In the genomic region with DNA sequence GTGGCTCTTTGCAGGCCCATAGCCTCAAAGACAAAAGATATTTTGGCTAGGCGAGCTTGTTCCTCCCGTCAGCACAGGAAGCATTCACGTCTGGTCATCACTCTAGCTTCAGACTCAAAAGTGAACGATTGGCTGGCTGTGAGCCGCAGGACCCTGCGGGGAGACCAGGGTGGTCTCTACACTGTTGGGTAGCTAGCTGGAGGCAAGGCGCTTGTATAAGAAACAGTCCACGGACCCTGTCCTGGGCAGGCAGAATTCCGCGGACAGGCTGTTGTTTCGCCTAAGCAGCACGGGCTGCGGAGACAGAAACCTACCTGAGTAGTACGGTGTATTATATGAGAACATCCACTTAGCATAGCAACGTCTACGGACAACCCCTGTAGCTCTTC, we compare ENCODE assay signal across 8 cellular contexts. TPM values are rescaled to one million over a fixed set of nuclear protein-coding genes. Genes with fewer than 3 reads are reported as not detected.
A peak's percentile ranks its signal among the peaks of the same experiment; 100 is the strongest.
DNase-seq lines count a peak whose midpoint lies in the region; ATAC-seq and TF ChIP-seq lines count a peak whose summit lies in the region.

No MANE protein-coding gene starts in this region.

- peaks cover 27 to 61% (median 42%) of the 10 kb centered on the region in 4 donors for H3K4me1 Mint-ChIP-seq in CD4-positive, CD25-positive, alpha-beta regulatory T cell

- H3K4me3 ChIP-seq in CD4-positive, CD25-positive, alpha-beta regulatory T cell (ENCODE audit: low read depth, low read length): peak overlapping the region; percentile 97
- H3K4me3 ChIP-seq in breast epithelium (peak overlapping the region; percentile 79 to 88 (median 79)), mucosa of descending colon (peak overlapping the region; percentile 67), aorta (ENCODE audit: low read length in 2 of 2) (peak overlapping the region; percentile 28 to 30)

- H3K9me3 Mint-ChIP-seq in CD4-positive, CD25-positive, alpha-beta regulatory T cell: peaks cover 0 to 2% (median 0%) of the 10 kb centered on the region in 7 donors

- H3K27ac ChIP-seq in CD4-positive, CD25-positive, alpha-beta regulatory T cell (ENCODE audit: insufficient read depth, low read length, poor library complexity, severe bottlenecking): peak overlapping the region; percentile 83
- H3K27ac ChIP-seq in breast epithelium: peak overlapping the region; percentile 98 to 99
- H3K27ac ChIP-seq in aorta (ENCODE audit: low read depth in 1 of 2, low read length in 2 of 2): peak overlapping the region in 1 of 2 donors; percentile 67

- TF ChIP-seq CTCF in breast epithelium (IDR thresholded peaks at IDR 0.05) (no peak), mucosa of descending colon (IDR thresholded peaks at IDR 0.05) (no peak)

- H3K27ac Mint-ChIP-seq in CD4-positive, CD25-positive, alpha-beta regulatory T cell: peak overlapping the region; percentile 98 to 99 (median 99)

- H3K36me3 ChIP-seq in CD4-positive, CD25-positive, alpha-beta regulatory T cell (ENCODE audit: control insufficient read depth, insufficient read depth, low read length): no peaks in the 10 kb centered on the region
- H3K36me3 ChIP-seq in breast epithelium: no peaks in the 10 kb centered on the region
- H3K36me3 ChIP-seq in mucosa of descending colon (ENCODE audit: low read depth): no peaks in the 10 kb centered on the region
- no peaks in the 10 kb centered on the region for H3K36me3 ChIP-seq in aorta (ENCODE audit: control insufficient read depth in 1 of 2, insufficient read depth in 2 of 2, low read length in 1 of 2)

- peaks cover 54% of the 10 kb centered on the region for H3K4me1 ChIP-seq in CD4-positive, CD25-positive, alpha-beta regulatory T cell (ENCODE audit: control insufficient read depth, insufficient read depth, low read length, poor library complexity, severe bottlenecking)
- H3K4me1 ChIP-seq in breast epithelium (peaks cover 0 to 7% of the 10 kb centered on the region in 2 donors), mucosa of descending colon (ENCODE audit: low read depth) (peaks cover 19% of the 10 kb centered on the region), aorta (ENCODE audit: control insufficient read depth in 1 of 2, insufficient read depth in 2 of 2, low read length in 2 of 2) (peaks cover 0 to 2% of the 10 kb centered on the region in 2 donors)

- ATAC-seq in CD4-positive, CD25-positive, alpha-beta regulatory T cell (ENCODE audit: low read depth in 2 of 2): peak; percentile 9 to 15
- ATAC-seq in GM19438 (IDR thresholded peaks at IDR 0.05; ENCODE audit: low read depth, unreplicated experiment) (peak; percentile 21), HG03520 (IDR thresholded peaks at IDR 0.05; ENCODE audit: unreplicated experiment) (peak; percentile 1), mucosa of descending colon (no peak), aorta (ENCODE audit: low FRiP score) (no peak)

- no peaks in the 10 kb centered on the region for H3K9me3 ChIP-seq in CD4-positive, CD25-positive, alpha-beta regulatory T cell (ENCODE audit: control insufficient read depth in 2 of 2, low read length in 2 of 2)
- no peaks in the 10 kb centered on the region for H3K9me3 ChIP-seq in breast epithelium
- H3K9me3 ChIP-seq in mucosa of descending colon: peaks cover 2% of the 10 kb centered on the region
- H3K9me3 ChIP-seq in aorta (ENCODE audit: control insufficient read depth, low read length): no peaks in the 10 kb centered on the region

- H3K4me3 Mint-ChIP-seq in CD4-positive, CD25-positive, alpha-beta regulatory T cell: peak overlapping the region; percentile 91 to 100 (median 98)

- no peak for TF ChIP-seq POLR2A in breast epithelium (IDR thresholded peaks at IDR 0.05)

- DNase-seq in CD4-positive, CD25-positive, alpha-beta regulatory T cell: no peak
- no peak for DNase-seq in breast epithelium (ENCODE audit: low spot score in 2 of 2)
- peak in 2 of 3 donors; percentile 64 to 66 for DNase-seq in mucosa of descending colon
- peak; percentile 53 to 74 for DNase-seq in aorta
- no peak for DNase-seq in SHP77 treated with DMSO at 0.1 percent for 48 hours (lab: John Stamatoyannopoulos, UW)
- no peak for DNase-seq in stimulated activated CD4-positive, alpha-beta T cell treated with anti-CD3 and anti-CD28 coated beads, Interleukin-1b, Interleukin-23, amount 100 ng/mL, for 48 hours

- 8 to 10% methylated on average over 16 of the region's 16 CpGs for WGBS in aorta, 2 donors

- no peaks in the 10 kb centered on the region for H3K27me3 ChIP-seq in CD4-positive, CD25-positive, alpha-beta regulatory T cell (ENCODE audit: control insufficient read depth, insufficient read depth, low read length)
- no peaks in the 10 kb centered on the region for H3K27me3 ChIP-seq in breast epithelium
- no peaks in the 10 kb centered on the region for H3K27me3 ChIP-seq in aorta (ENCODE audit: control insufficient read depth in 1 of 2, insufficient read depth in 2 of 2, low read length in 1 of 2)

- H3K27me3 Mint-ChIP-seq in CD4-positive, CD25-positive, alpha-beta regulatory T cell: peaks cover 7% of the 10 kb centered on the region

- H3K36me3 Mint-ChIP-seq in CD4-positive, CD25-positive, alpha-beta regulatory T cell: no peaks in the 10 kb centered on the region

- intact Hi-C loops in breast epithelium (cut with DNase I; ENCODE audit: low total_unique reads): no loop called here
- intact Hi-C loops in mucosa of descending colon (cut with DNase I, micrococcal nuclease): no loop called here
- intact Hi-C loops in aorta (cut with DNase I): loop anchor here (2.0 to 10.0 kb wide), 3 partner anchors 29 to 1879 kb away; a partner anchor contains a TSS

RNA-seq across cellular contexts. Expression of a gene that starts 29.6 kb away (rescaled TPM):
- 119 TPM for total RNA-seq in CD4-positive, CD25-positive, alpha-beta regulatory T cell
- 10 to 100 TPM; 50.7 to 61.0 (median 56.0) TPM for polyA plus RNA-seq in CD4-positive, CD25-positive, alpha-beta regulatory T cell
- total RNA-seq in breast epithelium (10 to 100 TPM; 20.3 to 22.8 (median 22.1) TPM), mucosa of descending colon (10 to 100 TPM; 38.4 to 53.7 (median 48.3) TPM), aorta (10 to 100 TPM; 43.2 to 44.7 TPM)
- polyA plus RNA-seq in aorta: 10 to 100 TPM; 16.9 TPM

RNA-seq across cellular contexts. Expression of a gene that starts 29.8 kb away (rescaled TPM):
- 0.54 TPM for total RNA-seq in CD4-positive, CD25-positive, alpha-beta regulatory T cell
- polyA plus RNA-seq in CD4-positive, CD25-positive, alpha-beta regulatory T cell: 1 to 10 TPM; 1.4 to 2.8 (median 1.7) TPM
- 1 to 10 TPM; 1.4 to 2.3 (median 1.6) TPM for total RNA-seq in breast epithelium
- total RNA-seq in mucosa of descending colon: under 1 TPM; 0.44 to 0.96 (median 0.46) TPM
- total RNA-seq in aorta: 1 to 10 TPM in 1 of 2 donors, under 1 TPM in 1; 0.91 to 1.1 TPM
- polyA plus RNA-seq in aorta: 1 to 10 TPM in 1 of 2 donors, under 1 TPM in 1; 0.56 to 1.9 TPM

RNA-seq across cellular contexts. Expression of a gene that starts 40.3 kb away (rescaled TPM):
- total RNA-seq in CD4-positive, CD25-positive, alpha-beta regulatory T cell: not detected
- under 1 TPM in 2 of 4 donors, not detected in 2; 0.08 to 0.09 TPM for polyA plus RNA-seq in CD4-positive, CD25-positive, alpha-beta regulatory T cell
- total RNA-seq in breast epithelium (under 1 TPM in 2 of 3 donors, not detected in 1; 0.33 to 0.59 TPM), mucosa of descending colon (not detected), aorta (1 to 10 TPM in 1 of 2 donors, under 1 TPM in 1; 0.26 to 1.0 TPM)
- polyA plus RNA-seq in aorta: 1 to 10 TPM in 1 of 2 donors, under 1 TPM in 1; 0.88 to 3.0 TPM

Comparison
In these comparisons a context has a peak if more than half of its experiments do, and no peak if none do; other contexts are left out.
1. ATAC-seq: peak in CD4-positive, CD25-positive, alpha-beta regulatory T cell (2 of 2), GM19438 (single experiment) and HG03520 (single experiment); none in mucosa of descending colon (single experiment) and aorta (single experiment).
2. DNase-seq: peak in mucosa of descending colon (2 of 3) and aorta (2 of 2); none in CD4-positive, CD25-positive, alpha-beta regulatory T cell (0 of 3), breast epithelium (0 of 2), SHP77 treated with DMSO at 0.1 percent for 48 hours (single experiment) and stimulated activated CD4-positive, alpha-beta T cell treated with anti-CD3 and anti-CD28 coated beads, Interleukin-1b, Interleukin-23, amount 100 ng/mL, for 48 hours (single experiment).
3. H3K4me3 ChIP-seq: peak in every context shown above with its lines; median percentile 97 in CD4-positive, CD25-positive, alpha-beta regulatory T cell; 79 in breast epithelium; 67 in mucosa of descending colon; 29 in aorta.
4. intact Hi-C loops: an anchor here in aorta (2.0 to 10.0 kb wide); none called in breast epithelium and mucosa of descending colon.